ENCODE assay signal across 8 cellular contexts in the genomic region with DNA sequence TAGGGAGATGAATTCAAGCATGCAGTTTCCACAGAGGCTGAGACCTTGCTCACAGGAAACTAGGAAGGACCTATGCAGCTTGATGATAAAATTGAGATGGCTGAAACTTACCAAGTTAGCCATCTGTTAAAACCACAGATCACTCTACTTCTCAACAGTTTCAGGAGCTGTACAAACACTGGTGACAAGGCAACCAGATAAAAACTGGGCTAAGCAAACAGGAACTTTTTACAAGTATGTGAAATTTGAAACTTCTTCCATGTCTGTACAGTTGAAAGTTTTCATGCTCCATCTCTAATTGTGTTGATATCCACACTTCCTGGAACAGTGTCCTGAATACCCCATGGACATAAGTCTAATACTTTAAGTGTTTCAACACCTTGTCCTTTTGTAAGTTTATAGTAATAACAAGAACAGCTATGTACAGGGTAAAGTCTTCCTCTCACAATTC.
DNase-seq lines count a peak whose midpoint lies in the region; ATAC-seq and TF ChIP-seq lines count a peak whose summit lies in the region.

No MANE protein-coding gene starts in this region.

- peaks cover 0 to 19% (median 1%) of the 10 kb centered on the region in 4 donors for H3K36me3 ChIP-seq in upper lobe of left lung

- no peaks in the 10 kb centered on the region for H3K9me3 ChIP-seq in upper lobe of left lung

- H3K4me1 ChIP-seq in upper lobe of left lung: peaks cover 0 to 17% (median 4%) of the 10 kb centered on the region in 4 donors

- peak overlapping the region in 1 of 4 donors; percentile 14 for H3K27ac ChIP-seq in upper lobe of left lung

- no peak for TF ChIP-seq POLR2A in upper lobe of left lung (IDR thresholded peaks at IDR 0.05)

- no peaks in the 10 kb centered on the region for H3K27me3 ChIP-seq in upper lobe of left lung

- DNase-seq in SIG-M5 treated with dmso at 0.1 percent for 504 hours (lab: John Stamatoyannopoulos, UW; ENCODE audit: unreplicated experiment) (peak; percentile 48), SIG-M5 (lab: John Stamatoyannopoulos, UW) (no peak), KG1 (lab: John Stamatoyannopoulos, UW) (peak; percentile 52), dedifferentiated amniotic fluid mesenchymal stem cell (ENCODE audit: extremely low spot score) (peak; percentile 23), upper lobe of left lung (no peak)
- no peak for DNase-seq in activated effector memory CD4-positive, alpha-beta T cell treated with Interleukin-2 at 50 U/mL for 16 hours
- DNase-seq in activated CD4-positive, alpha-beta T cell treated with anti-CD3 and anti-CD28 coated beads for 48 hours: no peak

- ATAC-seq in GM21786 (IDR thresholded peaks at IDR 0.05; ENCODE audit: unreplicated experiment) (peak; percentile 98), upper lobe of left lung (ENCODE audit: low FRiP score in 2 of 2) (peak; percentile 28 to 53)

- TF ChIP-seq EP300 in upper lobe of left lung (IDR thresholded peaks at IDR 0.05): no peak

- H3K4me3 ChIP-seq in upper lobe of left lung: no peak overlapping the region

- no peak for TF ChIP-seq CTCF in upper lobe of left lung (IDR thresholded peaks at IDR 0.05)

Comparison
In these comparisons a context has a peak if more than half of its experiments do, and no peak if none do; other contexts are left out.
1. DNase-seq: peak in SIG-M5 treated with dmso at 0.1 percent for 504 hours (single experiment), KG1 (single experiment) and dedifferentiated amniotic fluid mesenchymal stem cell (single experiment); none in SIG-M5 (single experiment), upper lobe of left lung (0 of 2), activated effector memory CD4-positive, alpha-beta T cell treated with Interleukin-2 at 50 U/mL for 16 hours (single experiment) and activated CD4-positive, alpha-beta T cell treated with anti-CD3 and anti-CD28 coated beads for 48 hours (single experiment).